ENCODE assay signal across 8 cellular contexts in genomic region chr7:7182156-7183060, GRCh38. TPM values are rescaled to one million over a fixed set of nuclear protein-coding genes. Genes with fewer than 3 reads are reported as not detected.
DNase-seq lines count a peak whose midpoint lies in the region; ATAC-seq, FAIRE-seq and TF ChIP-seq lines count a peak whose summit lies in the region.

Gene C1GALT1, plus strand, starts transcription at chr7:7182544. Its CDS starts 51,776 bp downstream, at chr7:7234320.

- ATAC-seq in GM18505 (IDR thresholded peaks at IDR 0.05; ENCODE audit: unreplicated experiment), result peak; percentile 88
- ATAC-seq in HG02973 (IDR thresholded peaks at IDR 0.05; ENCODE audit: unreplicated experiment), result peak; percentile 81
- ATAC-seq in aorta (ENCODE audit: low FRiP score), result peak; percentile 99

- H3K27me3 ChIP-seq in astrocyte (ENCODE audit: insufficient read depth, low read length) (no peaks in the 10 kb centered on the region), rectal smooth muscle tissue (ENCODE audit: control insufficient read depth, insufficient read depth, low read length) (no peaks in the 10 kb centered on the region), aorta (ENCODE audit: control insufficient read depth in 1 of 2, insufficient read depth in 2 of 2, low read length in 1 of 2) (no peaks in the 10 kb centered on the region)

- H3K27ac ChIP-seq in astrocyte (ENCODE audit: low read depth, low read length), result peak within 1 kb of the TSS; percentile 88
- H3K27ac ChIP-seq in rectal smooth muscle tissue (ENCODE audit: low read depth, low read length), result peak within 1 kb of the TSS; percentile 90
- peak within 1 kb of the TSS; percentile 94 to 97 for H3K27ac ChIP-seq in aorta (ENCODE audit: low read depth in 1 of 2, low read length in 2 of 2)

- peaks cover 20% of the 10 kb centered on the region for H3K36me3 Mint-ChIP-seq in T-helper 2 cell treated with Interferon-gamma antibody and Interleukin-4, amounts not matched to agents 5 μg/mL and 100 μg/mL, for 36 hours (ENCODE audit: low read depth)
- no peaks in the 10 kb centered on the region for H3K36me3 Mint-ChIP-seq in astrocyte (ENCODE audit: low read depth, unreplicated experiment)

- H3K9me3 Mint-ChIP-seq in T-helper 2 cell treated with Interferon-gamma antibody and Interleukin-4, amounts not matched to agents 5 μg/mL and 100 μg/mL, for 36 hours, result no peaks in the 10 kb centered on the region
- H3K9me3 Mint-ChIP-seq in astrocyte (ENCODE audit: unreplicated experiment), result no peaks in the 10 kb centered on the region

- H3K4me3 Mint-ChIP-seq in T-helper 2 cell treated with Interferon-gamma antibody and Interleukin-4, amounts not matched to agents 5 μg/mL and 100 μg/mL, for 36 hours, result peak within 1 kb of the TSS; percentile 99
- H3K4me3 Mint-ChIP-seq in astrocyte (ENCODE audit: unreplicated experiment), result peak within 1 kb of the TSS; percentile 96

- peak within 1 kb of the TSS; percentile 91 for H3K9ac ChIP-seq in astrocyte (ENCODE audit: low read length)
- H3K9ac ChIP-seq in rectal smooth muscle tissue (ENCODE audit: low read length), result peak within 1 kb of the TSS; percentile 83

- peak; percentile 91 for TF ChIP-seq POLR2A in GM18505 (IDR thresholded peaks at IDR 0.05; ENCODE audit: borderline replicate concordance, extremely low read depth, insufficient read depth, insufficient read length)

- H3K36me3 ChIP-seq in astrocyte (ENCODE audit: insufficient read depth, low read length) (no peaks in the 10 kb centered on the region), rectal smooth muscle tissue (ENCODE audit: control insufficient read depth, insufficient read depth, low read length) (no peaks in the 10 kb centered on the region), aorta (ENCODE audit: control insufficient read depth in 1 of 2, insufficient read depth in 2 of 2, low read length in 1 of 2) (no peaks in the 10 kb centered on the region)

- H3K27me3 Mint-ChIP-seq in T-helper 2 cell treated with Interferon-gamma antibody and Interleukin-4, amounts not matched to agents 5 μg/mL and 100 μg/mL, for 36 hours (ENCODE audit: low read depth), result no peaks in the 10 kb centered on the region
- H3K27me3 Mint-ChIP-seq in astrocyte (ENCODE audit: low read depth, unreplicated experiment), result no peaks in the 10 kb centered on the region

- H3K9me3 ChIP-seq in astrocyte (ENCODE audit: insufficient read depth, low read depth, low read length) (no peaks in the 10 kb centered on the region), aorta (ENCODE audit: control insufficient read depth, low read length) (no peaks in the 10 kb centered on the region)

- H3K4me1 Mint-ChIP-seq in T-helper 2 cell treated with Interferon-gamma antibody and Interleukin-4, amounts not matched to agents 5 μg/mL and 100 μg/mL, for 36 hours (ENCODE audit: low read depth), result peaks cover 24% of the 10 kb centered on the region
- H3K4me1 Mint-ChIP-seq in astrocyte (ENCODE audit: low read depth, unreplicated experiment), result peaks cover 21% of the 10 kb centered on the region

- peak; percentile 44 for TF ChIP-seq CTCF in astrocyte (IDR thresholded peaks at IDR 0.05; ENCODE audit: insufficient read depth, low read depth, low read length)

- no peak for FAIRE-seq in astrocyte (lab: Jason Lieb, UNC)

- peak within 1 kb of the TSS; percentile 97 for H3K4me2 ChIP-seq in astrocyte (ENCODE audit: low read length)

- intact Hi-C loops in aorta (cut with DNase I), result loop anchor here (10.0 kb wide), 2 partner anchors 462 to 782 kb away; partner anchors contain the start of genes GLCCI1 (in 1 of the 2) and UMAD1 (in 1 of the 2)

- peak within 1 kb of the TSS; percentile 82 for H2AFZ ChIP-seq in astrocyte (ENCODE audit: low read depth, low read length)

- H3K4me1 ChIP-seq in astrocyte (ENCODE audit: insufficient read depth, low read length) (peaks cover 13% of the 10 kb centered on the region), rectal smooth muscle tissue (ENCODE audit: control insufficient read depth, insufficient read depth, low read length) (peaks cover 5% of the 10 kb centered on the region), aorta (ENCODE audit: control insufficient read depth in 1 of 2, insufficient read depth in 2 of 2, low read length in 2 of 2) (no peaks in the 10 kb centered on the region)

- DNase-seq in NCI-H1930 (lab: John Stamatoyannopoulos, UW), result peak; percentile 88 to 94
- DNase-seq in T-helper 2 cell treated with Interferon-gamma antibody and Interleukin-4, amounts not matched to agents 5 μg/mL and 100 μg/mL, for 36 hours (ENCODE audit: low spot score), result peak; percentile 95
- peak; percentile 95 for DNase-seq in astrocyte (ENCODE audit: low read depth)
- peak; percentile 90 for DNase-seq in hepatic stellate cell (ENCODE audit: low spot score)
- peak; percentile 98 to 99 for DNase-seq in aorta

- WGBS in aorta, 2 donors, result 0% methylated on average over 51 to 82 of the region's 82 CpGs

- peaks cover 5% of the 10 kb centered on the region for H4K20me1 ChIP-seq in astrocyte (ENCODE audit: insufficient read depth, low read length)

- H3K4me3 ChIP-seq in astrocyte (ENCODE audit: insufficient read depth, low read depth, low read length), result peak within 1 kb of the TSS; percentile 95
- peak within 1 kb of the TSS; percentile 93 for H3K4me3 ChIP-seq in rectal smooth muscle tissue (ENCODE audit: low read length)
- peak within 1 kb of the TSS; percentile 74 to 94 for H3K4me3 ChIP-seq in aorta (ENCODE audit: low read length in 2 of 2)

- H3K79me2 ChIP-seq in astrocyte (ENCODE audit: insufficient read depth, low read length), result peaks cover 47% of the 10 kb centered on the region

- peak within 1 kb of the TSS; percentile 99 for H3K27ac Mint-ChIP-seq in T-helper 2 cell treated with Interferon-gamma antibody and Interleukin-4, amounts not matched to agents 5 μg/mL and 100 μg/mL, for 36 hours
- H3K27ac Mint-ChIP-seq in astrocyte (ENCODE audit: unreplicated experiment), result peak within 1 kb of the TSS; percentile 98

RNA-seq across cellular contexts. Expression of gene C1GALT1, which starts in this region (rescaled TPM):
- total RNA-seq in astrocyte, result 38.6 and 40.0 TPM in 2 replicates
- total RNA-seq in aorta, result 10 to 100 TPM; 21.9 to 43.8 TPM
- 1 to 10 TPM; 3.4 to 5.0 TPM for polyA plus RNA-seq in aorta

Comparison
In these comparisons a context has a peak if more than half of its experiments do, and no peak if none do; other contexts are left out.
1. Peak in every context shown above with its lines: DNase-seq, ATAC-seq, H3K4me3 ChIP-seq and H3K27ac ChIP-seq.